Comparison of ENCODE assay signal across 8 cellular contexts in the genomic region with DNA sequence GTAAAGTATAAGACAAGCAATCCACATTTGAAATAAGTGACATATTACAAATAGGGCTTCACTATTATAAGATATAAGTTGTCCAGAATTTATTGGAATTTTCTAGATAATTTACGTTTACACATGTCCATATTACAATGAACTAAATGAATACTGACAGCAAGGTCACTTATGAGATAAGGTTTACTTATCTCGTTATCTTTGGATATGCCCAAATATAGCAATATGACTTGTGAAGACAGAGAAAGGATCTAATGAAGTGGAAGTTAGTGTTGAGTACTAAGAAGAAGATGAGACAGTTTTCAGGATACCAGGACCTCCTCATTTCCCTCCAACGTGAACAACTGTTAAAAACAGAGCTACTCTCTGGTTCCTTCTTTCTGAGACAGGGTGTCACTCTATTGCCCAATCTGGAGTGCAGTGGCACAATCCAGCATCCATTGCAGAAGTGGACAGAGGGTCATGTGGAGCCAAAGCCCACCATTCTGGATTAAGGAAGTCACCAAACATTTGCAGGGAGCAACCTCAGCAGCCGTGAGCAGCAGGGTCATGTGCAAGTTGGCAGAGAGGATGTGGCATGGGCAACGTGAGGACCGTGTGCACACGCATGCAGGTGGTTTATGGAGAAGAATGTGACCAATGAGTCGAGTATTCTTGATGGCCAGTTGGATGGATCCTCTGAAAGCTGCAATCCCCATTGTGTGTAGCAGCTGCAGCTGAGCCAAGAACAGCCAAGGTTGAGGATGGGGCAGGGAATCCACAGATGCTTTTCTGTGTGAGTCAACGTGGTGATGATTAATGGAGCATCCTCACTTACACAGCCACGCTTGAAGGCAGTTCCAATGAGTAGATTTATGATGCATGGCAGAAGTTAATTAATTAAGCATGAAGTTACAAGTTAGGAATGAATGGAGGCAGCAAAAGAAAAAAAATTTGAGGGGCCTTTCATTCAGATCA.
DNase-seq lines count a peak whose midpoint lies in the region; ATAC-seq lines count a peak whose summit lies in the region.
"Had no signal": no experiment of that assay in that cellular context is flagged by ENCODE, and none has a peak within 500 bp of the region (broad histone marks: within the 10 kb centered on the region; RNA-seq: fewer than 3 reads in every experiment).

No MANE protein-coding gene starts in this region.

- peaks cover 7% of the 10 kb centered on the region for H3K4me1 Mint-ChIP-seq in activated T-cell treated with anti-CD3 and anti-CD28 coated beads, Interleukin-2, amount 50 U/mL, for 72 hours (ENCODE audit: low read depth)

- no peak overlapping the region for H3K27ac Mint-ChIP-seq in activated T-cell treated with anti-CD3 and anti-CD28 coated beads, Interleukin-2, amount 50 U/mL, for 72 hours
- H3K27ac Mint-ChIP-seq: natural killer cell treated with Interleukin-12 subunit alpha and Interleukin-12 subunit beta and Interleukin-15 and Interleukin-18, amount 100 ng/mL, for 72 hours had no signal

- H3K36me3 Mint-ChIP-seq in activated T-cell treated with anti-CD3 and anti-CD28 coated beads, Interleukin-2, amount 50 U/mL, for 72 hours (ENCODE audit: insufficient read depth in 2 of 2): peaks cover 5 to 6% of the 10 kb centered on the region in 2 donors

- H3K27me3 Mint-ChIP-seq in activated T-cell treated with anti-CD3 and anti-CD28 coated beads, Interleukin-2, amount 50 U/mL, for 72 hours (ENCODE audit: low read depth): no peaks in the 10 kb centered on the region
- H3K27me3 Mint-ChIP-seq: natural killer cell treated with Interleukin-12 subunit alpha and Interleukin-12 subunit beta and Interleukin-15 and Interleukin-18, amount 100 ng/mL, for 72 hours had no signal

- H3K9me3 Mint-ChIP-seq in activated T-cell treated with anti-CD3 and anti-CD28 coated beads, Interleukin-2, amount 50 U/mL, for 72 hours: no peaks in the 10 kb centered on the region
- H3K9me3 Mint-ChIP-seq: natural killer cell treated with Interleukin-12 subunit alpha and Interleukin-12 subunit beta and Interleukin-15 and Interleukin-18, amount 100 ng/mL, for 72 hours had no signal

- ATAC-seq in activated T-cell treated with anti-CD3 and anti-CD28 coated beads, Interleukin-2, amount 50 U/mL, for 72 hours (replicated peaks in 1 of 2): no peak
- ATAC-seq: natural killer cell treated with Interleukin-12 subunit alpha and Interleukin-12 subunit beta and Interleukin-15 and Interleukin-18, amount 100 ng/mL, for 72 hours had no signal

- no peak overlapping the region for H3K4me3 Mint-ChIP-seq in activated T-cell treated with anti-CD3 and anti-CD28 coated beads, Interleukin-2, amount 50 U/mL, for 72 hours
- H3K4me3 Mint-ChIP-seq: natural killer cell treated with Interleukin-12 subunit alpha and Interleukin-12 subunit beta and Interleukin-15 and Interleukin-18, amount 100 ng/mL, for 72 hours had no signal

- DNase-seq in GM04503 (ENCODE audit: low read depth): peak; percentile 68
- peak; percentile 39 for DNase-seq in NCI-H2171 (lab: John Stamatoyannopoulos, UW)
- peak; percentile 27 for DNase-seq in dermis blood vessel endothelial cell
- peak; percentile 31 for DNase-seq in pons (ENCODE audit: low spot score)
- no peak for DNase-seq in activated T-cell treated with anti-CD3 and anti-CD28 coated beads, Interleukin-2, amount 50 U/mL, for 72 hours
- no peak for DNase-seq in NCI-H2107 (lab: John Stamatoyannopoulos, UW)
- no peak for DNase-seq in activated naive CD4-positive, alpha-beta T cell (lab: John Stamatoyannopoulos, UW)

Comparison
In these comparisons a context has a peak if more than half of its experiments do, and no peak if none do; other contexts are left out.
1. DNase-seq: peak in GM04503 (single experiment), NCI-H2171 (single experiment), dermis blood vessel endothelial cell (single experiment) and pons (single experiment); none in activated T-cell treated with anti-CD3 and anti-CD28 coated beads, Interleukin-2, amount 50 U/mL, for 72 hours (0 of 2), NCI-H2107 (single experiment) and activated naive CD4-positive, alpha-beta T cell (0 of 4).